8 cellular contexts compared by ENCODE assay signal in the genomic region with DNA sequence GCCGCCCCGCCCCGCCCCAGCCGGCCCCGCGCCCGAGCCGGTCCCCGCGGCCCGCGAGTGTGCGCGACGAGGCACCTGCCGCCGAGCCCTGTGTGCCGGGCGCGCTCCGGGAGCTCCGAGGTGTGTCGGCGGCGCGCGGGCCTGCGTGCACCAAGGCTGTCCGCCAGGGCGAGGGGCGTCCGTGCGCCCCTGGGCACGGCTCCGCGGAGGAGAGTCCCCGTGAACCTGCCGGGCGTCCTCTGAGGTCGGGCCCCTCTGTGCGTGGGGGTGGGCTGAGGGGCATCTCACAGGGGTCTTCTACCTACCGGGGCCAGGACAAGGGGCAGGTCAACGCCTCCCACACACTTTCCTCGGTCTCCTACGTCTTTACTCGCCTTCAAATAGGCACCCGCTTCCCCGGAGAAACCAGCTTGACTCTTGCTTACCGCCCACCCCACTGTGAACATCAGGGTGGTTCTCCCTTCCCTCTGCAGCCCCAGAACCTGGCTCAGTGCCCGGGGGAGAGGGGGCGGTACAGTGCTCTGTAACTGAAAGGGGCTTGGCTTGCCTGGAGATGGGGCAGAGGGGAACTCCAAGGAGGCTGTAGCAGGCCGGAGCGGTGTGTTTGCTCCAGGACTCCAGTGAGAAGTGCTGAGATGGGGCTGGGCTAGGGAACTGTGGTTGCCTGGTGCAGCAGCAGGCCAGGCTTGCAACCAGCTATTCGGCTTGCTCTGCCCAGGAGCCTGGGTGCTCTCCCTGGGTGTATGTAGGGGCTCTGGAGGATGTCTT. TPM values are rescaled to one million over a fixed set of nuclear protein-coding genes. Genes with fewer than 3 reads are reported as not detected.
DNase-seq lines count a peak whose midpoint lies in the region; ATAC-seq lines count a peak whose summit lies in the region.

A gene (minus strand): TSS at position 94 of the 768 bp plus-strand sequence. CDS start 175 bp downstream, outside the sequence.

- H3K27me3 ChIP-seq in muscle layer of duodenum (ENCODE audit: low read depth, low read length): no peaks in the 10 kb centered on the region

- no peaks in the 10 kb centered on the region for H3K9me3 ChIP-seq in muscle layer of duodenum (ENCODE audit: control insufficient read depth in 1 of 2, low read length in 2 of 2)

- H3K27ac ChIP-seq in muscle layer of duodenum (ENCODE audit: low read length): no peak within 1 kb of the TSS

- intact Hi-C loops in activated CD4-positive, alpha-beta memory T cell treated with anti-CD3 and anti-CD28 coated beads for 36 hours (cut with micrococcal nuclease): loop anchor here (1.0 to 10.0 kb wide), 7 partner anchors 59 to 442 kb away; a partner anchor contains a TSS

- in situ Hi-C loops in G401 (cut with HindIII; ENCODE audit: low sequenced_read_pairs): no loop called here

- H3K4me1 Mint-ChIP-seq in activated CD4-positive, alpha-beta memory T cell treated with anti-CD3 and anti-CD28 coated beads for 36 hours (ENCODE audit: low read depth): peaks cover 62% of the 10 kb centered on the region

- peak within 1 kb of the TSS; percentile 84 for H3K4me3 Mint-ChIP-seq in activated CD4-positive, alpha-beta memory T cell treated with anti-CD3 and anti-CD28 coated beads for 36 hours

- H3K36me3 ChIP-seq in muscle layer of duodenum (ENCODE audit: control insufficient read depth in 1 of 2, insufficient read depth in 2 of 2, low read length in 2 of 2): peaks cover 12 to 19% of the 10 kb centered on the region in 2 donors

- peak within 1 kb of the TSS; percentile 96 for H3K27ac Mint-ChIP-seq in activated CD4-positive, alpha-beta memory T cell treated with anti-CD3 and anti-CD28 coated beads for 36 hours

- H3K4me1 ChIP-seq in muscle layer of duodenum (ENCODE audit: control insufficient read depth in 1 of 2, insufficient read depth in 2 of 2, low read length in 2 of 2): peaks cover 4 to 30% of the 10 kb centered on the region in 2 donors

- no peaks in the 10 kb centered on the region for H3K27me3 Mint-ChIP-seq in activated CD4-positive, alpha-beta memory T cell treated with anti-CD3 and anti-CD28 coated beads for 36 hours

- POLR2A ChIA-PET in activated CD4-positive, alpha-beta memory T cell treated with anti-CD3 and anti-CD28 coated beads for 36 hours (lab: Charles Lee): interaction anchor here (0.5 to 2.3 kb wide), 13 partner anchors 11 to 1858 kb away, joined by 3 to 15 read pairs (median 3); a partner anchor contains a TSS

- peak; percentile 39 for ATAC-seq in HG02759 (IDR thresholded peaks at IDR 0.05; ENCODE audit: unreplicated experiment)
- ATAC-seq in stimulated activated naive CD8-positive, alpha-beta T cell treated with anti-CD3 and anti-CD28 coated beads, Interleukin-15, Interleukin-2, amounts not matched to agents 100 U/mL and 50 U/mL, for 24 hours: peak; percentile 58

- CTCF ChIA-PET in activated CD4-positive, alpha-beta memory T cell treated with anti-CD3 and anti-CD28 coated beads for 36 hours (lab: Charles Lee): interaction anchor here (0.8 to 2.5 kb wide), 21 partner anchors 11 to 442 kb away, joined by 3 to 59 read pairs (median 5); a partner anchor contains a TSS

- H3K4me3 ChIP-seq in muscle layer of duodenum (ENCODE audit: low read depth in 1 of 2, low read length in 2 of 2): peak within 1 kb of the TSS; percentile 78 to 96

- H3K36me3 Mint-ChIP-seq in activated CD4-positive, alpha-beta memory T cell treated with anti-CD3 and anti-CD28 coated beads for 36 hours: peaks cover 35% of the 10 kb centered on the region

- DNase-seq in G401 (ENCODE audit: low spot score): peak; percentile 58
- DNase-seq in NCI-H446 treated with DMSO at 0.1 percent for 48 hours (lab: John Stamatoyannopoulos, UW): peak; percentile 60
- peak; percentile 93 for DNase-seq in activated CD4-positive, alpha-beta memory T cell treated with anti-CD3 and anti-CD28 coated beads for 36 hours
- peak; percentile 75 for DNase-seq in effector CD8-positive, alpha-beta T cell (lab: John Stamatoyannopoulos, UW)
- DNase-seq in stimulated activated naive CD8-positive, alpha-beta T cell treated with anti-CD3 and anti-CD28 coated beads, Interleukin-15, Interleukin-2, amounts not matched to agents 100 U/mL and 50 U/mL, for 24 hours: peak; percentile 94
- no peak for DNase-seq in dedifferentiated amniotic fluid mesenchymal stem cell (ENCODE audit: extremely low spot score)

- no peaks in the 10 kb centered on the region for H3K9me3 Mint-ChIP-seq in activated CD4-positive, alpha-beta memory T cell treated with anti-CD3 and anti-CD28 coated beads for 36 hours

RNA-seq across cellular contexts. Expression of the gene that starts here (rescaled TPM):
- total RNA-seq in G401 (2014; rRNA removed; shearing (Covaris generic)): 1.4 TPM in 1 of 2 replicates, not detected in the other
- total RNA-seq in activated CD4-positive, alpha-beta memory T cell treated with anti-CD3 and anti-CD28 coated beads for 36 hours: 10 to 100 TPM; 23.7 to 24.5 TPM

Comparison
In these comparisons a context has a peak if more than half of its experiments do, and no peak if none do; other contexts are left out.
1. RNA of the gene that starts here (total RNA-seq): 23.7 to 24.5 TPM in activated CD4-positive, alpha-beta memory T cell treated with anti-CD3 and anti-CD28 coated beads for 36 hours; 1.4 TPM in G401; every median in the first group is over 10 times any median in the second.